ENCODE assay signal across 8 cellular contexts in genomic region chr3:124467980-124468902, GRCh38.
DNase-seq lines count a peak whose midpoint lies in the region; ATAC-seq and TF ChIP-seq lines count a peak whose summit lies in the region.

No MANE protein-coding gene starts in this region.

- H3K27me3 Mint-ChIP-seq in HFFc6 (ENCODE audit: insufficient read depth): peaks cover 20% of the 10 kb centered on the region

- ATAC-seq in GM19035 (IDR thresholded peaks at IDR 0.05; ENCODE audit: unreplicated experiment) (no peak), HG03565 (IDR thresholded peaks at IDR 0.05; ENCODE audit: unreplicated experiment) (no peak)

- no peaks in the 10 kb centered on the region for H3K4me1 Mint-ChIP-seq in HFFc6 (ENCODE audit: low read depth)

- H3K9me3 Mint-ChIP-seq in HFFc6: no peaks in the 10 kb centered on the region

- H3K36me3 Mint-ChIP-seq in HFFc6 (ENCODE audit: low read depth): no peaks in the 10 kb centered on the region

- no peak overlapping the region for H3K27ac Mint-ChIP-seq in HFFc6

- peak; percentile 97 for TF ChIP-seq CTCF in HFFc6 (IDR thresholded peaks at IDR 0.05)

- no peak overlapping the region for H3K4me3 Mint-ChIP-seq in HFFc6

- peak; percentile 3 for DNase-seq in DMS53 treated with DMSO at 0.1 percent for 48 hours (lab: John Stamatoyannopoulos, UW; ENCODE audit: unreplicated experiment)
- DNase-seq in HFFc6: peak; percentile 21
- peak; percentile 55 for DNase-seq in NCI-H69 (lab: John Stamatoyannopoulos, UW)
- DNase-seq in amygdala (lab: John Stamatoyannopoulos, UW): peak in 31 of 56 donors; percentile 2 to 60 (median 18)
- peak; percentile 51 for DNase-seq in hepatic stellate cell (ENCODE audit: low spot score)
- peak; percentile 10 for DNase-seq in smooth muscle cell of the brain vasculature (ENCODE audit: low read depth, low spot score)

Comparison
In these comparisons a context has a peak if more than half of its experiments do, and no peak if none do; other contexts are left out.
1. DNase-seq: peak in every context shown above with its lines; median percentile 55 in NCI-H69; 51 in hepatic stellate cell; 21 in HFFc6; 18 in amygdala; 10 in smooth muscle cell of the brain vasculature; 3 in DMS53 treated with DMSO at 0.1 percent for 48 hours.